In the genomic region with DNA sequence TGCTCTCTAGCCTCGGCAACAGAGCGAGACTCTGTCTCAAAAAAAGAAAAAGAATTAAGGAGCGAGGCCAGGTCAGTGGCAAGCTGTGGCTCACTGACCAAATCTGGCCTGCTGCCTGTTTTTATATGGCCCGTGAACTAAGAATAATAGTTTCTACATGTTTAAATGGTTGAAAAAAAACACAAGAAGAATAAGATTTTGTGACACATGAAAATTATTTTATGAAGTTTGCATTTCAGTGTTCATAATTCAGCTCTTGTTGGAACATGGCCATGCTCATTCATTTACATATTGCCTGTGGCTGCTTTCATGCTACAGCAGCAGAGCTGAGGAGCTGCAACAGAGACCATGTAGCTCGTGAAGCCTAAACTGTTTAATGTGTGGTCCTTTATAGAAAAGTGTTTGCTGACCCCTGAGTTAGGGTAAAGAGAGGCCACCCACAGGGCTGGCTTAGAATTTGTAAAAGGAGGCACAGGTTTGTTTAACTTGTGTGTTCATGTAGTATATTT, we compare ENCODE assay signal across 8 cellular contexts. TPM values are rescaled to one million over a fixed set of nuclear protein-coding genes. Genes with fewer than 3 reads are reported as not detected.
A peak's percentile ranks its signal among the peaks of the same experiment; 100 is the strongest.
DNase-seq lines count a peak whose midpoint lies in the region; ATAC-seq and TF ChIP-seq lines count a peak whose summit lies in the region.

No MANE protein-coding gene starts in this region.

- peaks cover 71% of the 10 kb centered on the region for H3K4me1 Mint-ChIP-seq in CD8-positive, alpha-beta T cell (ENCODE audit: low read depth)

- H3K9ac ChIP-seq in adipocyte (ENCODE audit: low read length), result peak overlapping the region; percentile 57

- peaks cover 4% of the 10 kb centered on the region for H3K36me3 ChIP-seq in CD8-positive, alpha-beta T cell (ENCODE audit: insufficient read depth, low read length)
- H3K36me3 ChIP-seq in adipocyte (ENCODE audit: control insufficient read depth, insufficient read depth, low read length, severe bottlenecking), result no peaks in the 10 kb centered on the region

- no peaks in the 10 kb centered on the region for H3K27me3 Mint-ChIP-seq in CD8-positive, alpha-beta T cell (ENCODE audit: low read depth)

- POLR2A ChIA-PET in CD8-positive, alpha-beta T cell (lab: Charles Lee), result interaction anchor here (0.7 kb wide), 1 partner anchor 521 kb away, joined by 3 read pairs; no protein-coding TSS in a partner anchor

- peak overlapping the region; percentile 69 for H3K27ac Mint-ChIP-seq in CD8-positive, alpha-beta T cell

- H3K36me3 Mint-ChIP-seq in CD8-positive, alpha-beta T cell, result peaks cover 56% of the 10 kb centered on the region

- no peak for TF ChIP-seq CTCF in CD8-positive, alpha-beta T cell (IDR thresholded peaks at IDR 0.05)

- CTCF ChIA-PET in CD8-positive, alpha-beta T cell (lab: Charles Lee), result interaction anchor here (0.7 kb wide), 1 partner anchor 18 kb away, joined by 5 read pairs; no protein-coding TSS in a partner anchor

- H3K4me3 Mint-ChIP-seq in CD8-positive, alpha-beta T cell, result no peak overlapping the region

- peaks cover 42% of the 10 kb centered on the region for H3K4me1 ChIP-seq in CD8-positive, alpha-beta T cell (ENCODE audit: insufficient read depth, low read length)
- peaks cover 24% of the 10 kb centered on the region for H3K4me1 ChIP-seq in adipocyte (ENCODE audit: control insufficient read depth, insufficient read depth, low read length)

- no peak for DNase-seq in CD8-positive, alpha-beta T cell
- DNase-seq in adipocyte (ENCODE audit: low read depth) (peak; percentile 45), midbrain (lab: John Stamatoyannopoulos, UW) (peak; percentile 38), HuH-7.5 (ENCODE audit: low spot score) (no peak)

- no peaks in the 10 kb centered on the region for H3K9me3 ChIP-seq in CD8-positive, alpha-beta T cell (ENCODE audit: low read length)
- H3K9me3 ChIP-seq in adipocyte (ENCODE audit: control insufficient read depth, low read length), result no peaks in the 10 kb centered on the region

- intact Hi-C loops in CD8-positive, alpha-beta T cell (cut with DNase I, micrococcal nuclease), result loop anchor here in 1 of 2 experiments (10.0 kb wide), 1 partner anchor 53 kb away; no protein-coding TSS in a partner anchor

- H3K9me3 Mint-ChIP-seq in CD8-positive, alpha-beta T cell, result no peaks in the 10 kb centered on the region

- ATAC-seq in CD8-positive, alpha-beta T cell, result no peak
- ATAC-seq in HG03095 (IDR thresholded peaks at IDR 0.05; ENCODE audit: unreplicated experiment), result peak; percentile 38
- ATAC-seq in HG02840 (IDR thresholded peaks at IDR 0.05; ENCODE audit: low FRiP score, unreplicated experiment), result no peak
- ATAC-seq in HG03045 (IDR thresholded peaks at IDR 0.05; ENCODE audit: unreplicated experiment), result no peak
- no peak for ATAC-seq in HG03521 (IDR thresholded peaks at IDR 0.05; ENCODE audit: unreplicated experiment)

- no peak overlapping the region for H3K4me3 ChIP-seq in CD8-positive, alpha-beta T cell (ENCODE audit: low read depth, low read length)
- peak overlapping the region; percentile 54 for H3K4me3 ChIP-seq in adipocyte (ENCODE audit: low read length)

- H3K27ac ChIP-seq in CD8-positive, alpha-beta T cell (ENCODE audit: low read depth, low read length), result no peak overlapping the region

- H3K27me3 ChIP-seq in CD8-positive, alpha-beta T cell (ENCODE audit: insufficient read depth, low read length), result no peaks in the 10 kb centered on the region
- H3K27me3 ChIP-seq in adipocyte (replicated peaks; ENCODE audit: control insufficient read depth, insufficient read depth, low read length), result no peaks in the 10 kb centered on the region

RNA-seq across cellular contexts. Expression of gene MFSD6, which starts 59.5 kb away (rescaled TPM):
- total RNA-seq in CD8-positive, alpha-beta T cell, result 10 to 100 TPM; 45.6 to 50.6 TPM

Comparison
In these comparisons a context has a peak if more than half of its experiments do, and no peak if none do; other contexts are left out.
1. DNase-seq: peak in adipocyte (single experiment) and midbrain (single experiment); none in CD8-positive, alpha-beta T cell (0 of 7) and HuH-7.5 (single experiment).